22 cellular contexts compared by ENCODE assay signal in the genomic region with DNA sequence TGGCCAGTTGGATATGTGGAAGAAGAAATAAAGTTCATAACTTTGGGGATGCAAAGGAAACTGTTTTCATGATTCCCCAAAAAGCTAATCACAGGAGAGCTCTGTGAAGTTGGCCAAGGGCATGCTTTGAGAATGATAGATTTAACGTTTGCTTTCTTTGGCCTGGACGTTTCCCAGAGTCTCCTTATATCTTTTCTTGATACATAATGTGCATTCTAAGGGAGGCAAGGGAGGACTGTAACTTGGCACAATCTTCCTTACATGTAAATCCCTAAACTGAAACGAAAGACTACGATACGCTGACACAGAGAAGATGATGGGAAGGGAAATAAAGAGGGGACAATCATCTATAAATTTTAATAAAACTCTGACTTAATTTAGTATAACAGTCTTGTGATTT.
DNase-seq lines count a peak whose midpoint lies in the region; ATAC-seq lines count a peak whose summit lies in the region.
"Had no signal": no experiment of that assay in that cellular context is flagged by ENCODE, and none has a peak within 500 bp of the region (broad histone marks: within the 10 kb centered on the region; RNA-seq: fewer than 3 reads in every experiment).

No MANE protein-coding gene starts in this region.

- peak overlapping the region; percentile 99 for H3K27ac Mint-ChIP-seq in activated naive CD8-positive, alpha-beta T cell
- no peak overlapping the region for H3K27ac Mint-ChIP-seq in activated naive CD8-positive, alpha-beta T cell treated with anti-CD3 and anti-CD28 coated beads, Interleukin-2, amount 50 U/mL, for 24 hours
- H3K27ac Mint-ChIP-seq in central memory CD8-positive, alpha-beta T cell (ENCODE audit: low read depth) = peak overlapping the region; percentile 27
- peak overlapping the region; percentile 99 to 100 for H3K27ac Mint-ChIP-seq in natural killer cell treated with Interleukin-12 subunit alpha and Interleukin-12 subunit beta and Interleukin-15 and Interleukin-18, amount 100 ng/mL, for 72 hours
- no peak overlapping the region for H3K27ac Mint-ChIP-seq in activated T-helper 17 cell treated with anti-CD3 and anti-CD28 coated beads, Interleukin-2, amount 50 U/mL, for 72 hours
- H3K27ac Mint-ChIP-seq: H9, progenitor cell of endocrine pancreas had no signal

- H3K9me3 Mint-ChIP-seq in activated naive CD8-positive, alpha-beta T cell (ENCODE audit: low read depth) = peaks cover 14% of the 10 kb centered on the region
- peaks cover 19% of the 10 kb centered on the region for H3K9me3 Mint-ChIP-seq in activated naive CD8-positive, alpha-beta T cell treated with anti-CD3 and anti-CD28 coated beads, Interleukin-2, amount 50 U/mL, for 24 hours
- H3K9me3 Mint-ChIP-seq in central memory CD8-positive, alpha-beta T cell = peaks cover 11% of the 10 kb centered on the region
- H3K9me3 Mint-ChIP-seq in natural killer cell treated with Interleukin-12 subunit alpha and Interleukin-12 subunit beta and Interleukin-15 and Interleukin-18, amount 100 ng/mL, for 72 hours = peaks cover 11% of the 10 kb centered on the region
- H3K9me3 Mint-ChIP-seq in activated T-helper 17 cell treated with anti-CD3 and anti-CD28 coated beads, Interleukin-2, amount 50 U/mL, for 72 hours = no peaks in the 10 kb centered on the region

- no peak overlapping the region for H3K4me3 Mint-ChIP-seq in activated naive CD8-positive, alpha-beta T cell
- no peak overlapping the region for H3K4me3 Mint-ChIP-seq in activated naive CD8-positive, alpha-beta T cell treated with anti-CD3 and anti-CD28 coated beads, Interleukin-2, amount 50 U/mL, for 24 hours
- H3K4me3 Mint-ChIP-seq in central memory CD8-positive, alpha-beta T cell = no peak overlapping the region
- H3K4me3 Mint-ChIP-seq in natural killer cell treated with Interleukin-12 subunit alpha and Interleukin-12 subunit beta and Interleukin-15 and Interleukin-18, amount 100 ng/mL, for 72 hours = peak overlapping the region; percentile 43
- no peak overlapping the region for H3K4me3 Mint-ChIP-seq in activated T-helper 17 cell treated with anti-CD3 and anti-CD28 coated beads, Interleukin-2, amount 50 U/mL, for 72 hours
- H3K4me3 Mint-ChIP-seq: activated CD4-positive, alpha-beta T cell treated with anti-CD3 and anti-CD28 coated beads for 36 hours; H9; neural crest cell had no signal

- H3K36me3 Mint-ChIP-seq in activated naive CD8-positive, alpha-beta T cell = peaks cover 11% of the 10 kb centered on the region
- H3K36me3 Mint-ChIP-seq in activated naive CD8-positive, alpha-beta T cell treated with anti-CD3 and anti-CD28 coated beads, Interleukin-2, amount 50 U/mL, for 24 hours (ENCODE audit: low read depth) = peaks cover 33% of the 10 kb centered on the region
- peaks cover 3% of the 10 kb centered on the region for H3K36me3 Mint-ChIP-seq in central memory CD8-positive, alpha-beta T cell (ENCODE audit: insufficient read depth)
- peaks cover 36% of the 10 kb centered on the region for H3K36me3 Mint-ChIP-seq in natural killer cell treated with Interleukin-12 subunit alpha and Interleukin-12 subunit beta and Interleukin-15 and Interleukin-18, amount 100 ng/mL, for 72 hours
- no peaks in the 10 kb centered on the region for H3K36me3 Mint-ChIP-seq in activated T-helper 17 cell treated with anti-CD3 and anti-CD28 coated beads, Interleukin-2, amount 50 U/mL, for 72 hours (ENCODE audit: low read depth)

- DNase-seq in activated naive CD8-positive, alpha-beta T cell treated with anti-CD3 and anti-CD28 coated beads, Interleukin-2, amount 50 U/mL, for 24 hours = no peak
- no peak for DNase-seq in central memory CD8-positive, alpha-beta T cell (ENCODE audit: low spot score in 2 of 2)
- no peak for DNase-seq in natural killer cell treated with Interleukin-12 subunit alpha and Interleukin-12 subunit beta and Interleukin-15 and Interleukin-18, amount 100 ng/mL, for 72 hours (ENCODE audit: low spot score)
- DNase-seq in HPDE6-E6E7 (ENCODE audit: extremely low spot score) = no peak
- DNase-seq in amygdala (lab: John Stamatoyannopoulos, UW) = no peak
- DNase-seq: activated CD4-positive, alpha-beta T cell treated with anti-CD3 and anti-CD28 coated beads for 36 hours; H9; hippocampal formation; left lung; NCI-H1694; NCI-H2171 treated with DMSO at 0.1 percent for 48 hours; NCI-H526; Peyer's patch; sigmoid colon; SJCRH30 had no signal

- ATAC-seq in activated naive CD8-positive, alpha-beta T cell treated with anti-CD3 and anti-CD28 coated beads, Interleukin-2, amount 50 U/mL, for 24 hours = no peak
- no peak for ATAC-seq in central memory CD8-positive, alpha-beta T cell (replicated peaks; ENCODE audit: extremely low read depth, poor library complexity, severe bottlenecking)
- no peak for ATAC-seq in natural killer cell treated with Interleukin-12 subunit alpha and Interleukin-12 subunit beta and Interleukin-15 and Interleukin-18, amount 100 ng/mL, for 72 hours
- ATAC-seq in activated T-helper 17 cell treated with anti-CD3 and anti-CD28 coated beads, Interleukin-2, amount 50 U/mL, for 72 hours (replicated peaks) = no peak
- ATAC-seq in HG03135 (IDR thresholded peaks at IDR 0.05; ENCODE audit: unreplicated experiment) = no peak
- ATAC-seq: activated CD4-positive, alpha-beta T cell treated with anti-CD3 and anti-CD28 coated beads for 36 hours; esophagus mucosa; gastroesophageal sphincter; left lung had no signal

- peaks cover 31% of the 10 kb centered on the region for H3K4me1 Mint-ChIP-seq in activated naive CD8-positive, alpha-beta T cell (ENCODE audit: low read depth)
- H3K4me1 Mint-ChIP-seq in activated naive CD8-positive, alpha-beta T cell treated with anti-CD3 and anti-CD28 coated beads, Interleukin-2, amount 50 U/mL, for 24 hours = peaks cover 60% of the 10 kb centered on the region
- H3K4me1 Mint-ChIP-seq in central memory CD8-positive, alpha-beta T cell = peaks cover 16% of the 10 kb centered on the region
- peaks cover 54 to 59% of the 10 kb centered on the region in 2 donors for H3K4me1 Mint-ChIP-seq in natural killer cell treated with Interleukin-12 subunit alpha and Interleukin-12 subunit beta and Interleukin-15 and Interleukin-18, amount 100 ng/mL, for 72 hours (ENCODE audit: low read depth in 2 of 2)
- H3K4me1 Mint-ChIP-seq in activated T-helper 17 cell treated with anti-CD3 and anti-CD28 coated beads, Interleukin-2, amount 50 U/mL, for 72 hours = peaks cover 14% of the 10 kb centered on the region
- H3K4me1 Mint-ChIP-seq: neural crest cell had no signal

- H3K27me3 Mint-ChIP-seq in activated naive CD8-positive, alpha-beta T cell = peaks cover 2% of the 10 kb centered on the region
- H3K27me3 Mint-ChIP-seq in activated naive CD8-positive, alpha-beta T cell treated with anti-CD3 and anti-CD28 coated beads, Interleukin-2, amount 50 U/mL, for 24 hours = peaks cover 15% of the 10 kb centered on the region
- H3K27me3 Mint-ChIP-seq in central memory CD8-positive, alpha-beta T cell = peaks cover 18% of the 10 kb centered on the region
- H3K27me3 Mint-ChIP-seq in natural killer cell treated with Interleukin-12 subunit alpha and Interleukin-12 subunit beta and Interleukin-15 and Interleukin-18, amount 100 ng/mL, for 72 hours = no peaks in the 10 kb centered on the region
- H3K27me3 Mint-ChIP-seq in activated T-helper 17 cell treated with anti-CD3 and anti-CD28 coated beads, Interleukin-2, amount 50 U/mL, for 72 hours = peaks cover 16% of the 10 kb centered on the region

Comparison
In these comparisons a context has a peak if more than half of its experiments do, and no peak if none do; other contexts are left out.
1. H3K27ac Mint-ChIP-seq: peak in activated naive CD8-positive, alpha-beta T cell (single experiment), central memory CD8-positive, alpha-beta T cell (single experiment) and natural killer cell treated with Interleukin-12 subunit alpha and Interleukin-12 subunit beta and Interleukin-15 and Interleukin-18, amount 100 ng/mL, for 72 hours (2 of 2); none in activated naive CD8-positive, alpha-beta T cell treated with anti-CD3 and anti-CD28 coated beads, Interleukin-2, amount 50 U/mL, for 24 hours (single experiment) and activated T-helper 17 cell treated with anti-CD3 and anti-CD28 coated beads, Interleukin-2, amount 50 U/mL, for 72 hours (single experiment).